Comparison of ENCODE assay signal across 8 cellular contexts in the genomic region with DNA sequence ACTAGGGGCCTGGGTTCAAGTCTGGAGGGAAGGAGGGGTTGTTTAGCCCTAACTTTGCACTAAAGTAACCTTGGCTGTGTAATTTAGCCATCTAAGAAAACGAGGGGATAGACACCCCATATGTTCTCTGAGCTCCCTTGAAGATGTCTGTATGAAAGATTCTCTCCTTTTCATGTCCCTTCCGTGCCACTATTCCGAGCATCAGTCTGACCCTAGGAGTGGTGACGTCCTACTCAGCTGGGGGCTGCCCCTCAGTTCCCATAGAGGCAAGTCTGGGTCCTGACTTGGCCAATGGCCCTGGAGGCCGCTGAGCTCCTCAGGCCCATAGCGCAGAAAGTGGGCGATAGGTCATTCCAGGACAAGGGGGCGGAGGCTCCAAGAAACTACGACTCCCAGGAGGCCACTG. TPM values are rescaled to one million over a fixed set of nuclear protein-coding genes. Genes with fewer than 3 reads are reported as not detected.
DNase-seq lines count a peak whose midpoint lies in the region; ATAC-seq and TF ChIP-seq lines count a peak whose summit lies in the region.

No MANE protein-coding gene starts in this region.

- no peaks in the 10 kb centered on the region for H3K9me3 Mint-ChIP-seq in progenitor cell of endocrine pancreas (ENCODE audit: low read depth)

- H3K27ac ChIP-seq in DOHH2 (ENCODE audit: low read depth, low read length) = peak overlapping the region; percentile 48; the same call in 1 of the 2 replicates
- H3K27ac ChIP-seq in SJSA1 = peak overlapping the region; percentile 40
- peak overlapping the region; percentile 89 to 93 (median 90) for H3K27ac ChIP-seq in esophagus muscularis mucosa (replicated peaks in 1 of 4)

- no peak for DNase-seq in SJSA1 (ENCODE audit: low read depth in 1 of 2, low spot score in 2 of 2)
- no peak for DNase-seq in esophagus muscularis mucosa (ENCODE audit: extremely low spot score)
- no peak for DNase-seq in progenitor cell of endocrine pancreas (ENCODE audit: low spot score, unreplicated experiment)
- no peak for DNase-seq in central memory CD4-positive, alpha-beta T cell
- no peak for DNase-seq in hippocampal formation (lab: John Stamatoyannopoulos, UW)
- DNase-seq in activated CD8-positive, alpha-beta memory T cell treated with anti-CD3 and anti-CD28 coated beads for 24 hours = no peak

- H3K4me1 ChIP-seq in DOHH2 (ENCODE audit: control insufficient read depth, low read length) = peaks cover 14% of the 10 kb centered on the region
- H3K4me1 ChIP-seq in SJSA1 (replicated peaks) = peaks cover 31% of the 10 kb centered on the region
- peaks cover 10 to 26% (median 20%) of the 10 kb centered on the region in 4 donors for H3K4me1 ChIP-seq in esophagus muscularis mucosa

- no peaks in the 10 kb centered on the region for H3K36me3 ChIP-seq in DOHH2 (ENCODE audit: control insufficient read depth, low read length)
- H3K36me3 ChIP-seq in SJSA1 = peaks cover 14% of the 10 kb centered on the region
- H3K36me3 ChIP-seq in esophagus muscularis mucosa = no peaks in the 10 kb centered on the region

- H3K4me1 Mint-ChIP-seq in progenitor cell of endocrine pancreas (ENCODE audit: low read depth) = peaks cover 10% of the 10 kb centered on the region

- H3K4me3 ChIP-seq in DOHH2 (ENCODE audit: low read length) (peak overlapping the region; percentile 85), SJSA1 (peak overlapping the region; percentile 95), esophagus muscularis mucosa (peak overlapping the region; percentile 71 to 92 (median 86))

- no peaks in the 10 kb centered on the region for H3K36me3 Mint-ChIP-seq in progenitor cell of endocrine pancreas (ENCODE audit: insufficient read depth)

- TF ChIP-seq CTCF in DOHH2 (IDR thresholded peaks at IDR 0.05; ENCODE audit: low read depth, low read length, poor library complexity, severe bottlenecking) = no peak
- TF ChIP-seq CTCF in esophagus muscularis mucosa (IDR thresholded peaks at IDR 0.05) = no peak
- TF ChIP-seq CTCF in progenitor cell of endocrine pancreas (IDR thresholded peaks at IDR 0.05; ENCODE audit: unreplicated experiment) = no peak

- TF ChIP-seq POLR2A in esophagus muscularis mucosa (IDR thresholded peaks at IDR 0.05; ENCODE audit: low read depth) = no peak

- H3K4me2 ChIP-seq in DOHH2 (ENCODE audit: low read length) = peak overlapping the region; percentile 49

- no peak for TF ChIP-seq EP300 in esophagus muscularis mucosa (IDR thresholded peaks at IDR 0.05)

- no peaks in the 10 kb centered on the region for H3F3A ChIP-seq in DOHH2 (ENCODE audit: control insufficient read depth, insufficient read depth)

- no peak for ATAC-seq in GM21528 (IDR thresholded peaks at IDR 0.05; ENCODE audit: low FRiP score, unreplicated experiment)

- intact Hi-C loops in esophagus muscularis mucosa (cut with DNase I) = loop anchor here (2.0 to 10.0 kb wide), 2 partner anchors 129 to 141 kb away; no protein-coding TSS in a partner anchor

- H3K9me2 ChIP-seq in DOHH2 (replicated peaks; ENCODE audit: control insufficient read depth, low read length) = no peaks in the 10 kb centered on the region

- no peaks in the 10 kb centered on the region; the same call in 1 of the 2 replicates for H4K20me1 ChIP-seq in DOHH2 (ENCODE audit: control insufficient read depth, insufficient read depth, low read depth, low read length)

- H3K4me3 Mint-ChIP-seq in progenitor cell of endocrine pancreas (ENCODE audit: low read depth) = peak overlapping the region; percentile 82

- peaks cover 12% of the 10 kb centered on the region for H3K27me3 Mint-ChIP-seq in progenitor cell of endocrine pancreas

- H3K9me3 ChIP-seq in DOHH2 (ENCODE audit: control insufficient read depth, insufficient read depth, low read length) (no peaks in the 10 kb centered on the region), SJSA1 (replicated peaks) (no peaks in the 10 kb centered on the region), esophagus muscularis mucosa (no peaks in the 10 kb centered on the region)

- no peaks in the 10 kb centered on the region for H3K27me3 ChIP-seq in DOHH2 (ENCODE audit: control insufficient read depth, low read length)
- H3K27me3 ChIP-seq in SJSA1 (replicated peaks) = no peaks in the 10 kb centered on the region
- no peaks in the 10 kb centered on the region for H3K27me3 ChIP-seq in esophagus muscularis mucosa

- peaks cover 27% of the 10 kb centered on the region for H3K79me2 ChIP-seq in DOHH2 (ENCODE audit: control insufficient read depth, low read length)

- WGBS in esophagus muscularis mucosa = 57% methylated on average over 4 of the region's 9 CpGs

- peak overlapping the region; percentile 96 for H3K27ac Mint-ChIP-seq in progenitor cell of endocrine pancreas

RNA-seq across cellular contexts. Expression of a gene that starts 0.8 kb away (rescaled TPM):
- 3.3 and 6.0 TPM in 2 replicates for total RNA-seq in SJSA1 (2014; rRNA removed; shearing (Covaris generic))
- total RNA-seq in esophagus muscularis mucosa (1 to 10 TPM; 4.7 to 8.7 (median 5.7) TPM), progenitor cell of endocrine pancreas (17.2 and 18.0 TPM in 2 replicates)

Comparison
In these comparisons a context has a peak if more than half of its experiments do, and no peak if none do; other contexts are left out.
1. H3K27ac ChIP-seq: peak in every context shown above with its lines; median percentile 90 in esophagus muscularis mucosa; 48 in DOHH2; 40 in SJSA1.